Comparison of ENCODE assay signal across 13 cellular contexts in genomic region chr10:22629126-22629525, GRCh38.
DNase-seq lines count a peak whose midpoint lies in the region; ATAC-seq and TF ChIP-seq lines count a peak whose summit lies in the region.
"Had no signal": no experiment of that assay in that cellular context is flagged by ENCODE, and none has a peak within 500 bp of the region (broad histone marks: within the 10 kb centered on the region; RNA-seq: fewer than 3 reads in every experiment).

No MANE protein-coding gene starts in this region.

- H3K9me3 Mint-ChIP-seq in CD4-positive, alpha-beta T cell: no peaks in the 10 kb centered on the region
- no peaks in the 10 kb centered on the region for H3K9me3 Mint-ChIP-seq in activated CD8-positive, alpha-beta T cell treated with anti-CD3 and anti-CD28 coated beads, Interleukin-2, amount 10 ng/mL, durations not matched to agents 7 days and 5 days (ENCODE audit: insufficient read depth)

- peaks cover 5% of the 10 kb centered on the region; the same call in 1 of the 2 replicates for H4K20me1 ChIP-seq in GM23248 (ENCODE audit: insufficient read depth)

- peak overlapping the region; percentile 79 for H3K4me3 Mint-ChIP-seq in CD4-positive, alpha-beta T cell
- H3K4me3 Mint-ChIP-seq in activated CD8-positive, alpha-beta T cell treated with anti-CD3 and anti-CD28 coated beads, Interleukin-2, amount 10 ng/mL, durations not matched to agents 7 days and 5 days: peak overlapping the region; percentile 48

- H3K4me1 ChIP-seq in GM23248 (ENCODE audit: insufficient read depth): peaks cover 54% of the 10 kb centered on the region

- H3F3A ChIP-seq in GM23248 (ENCODE audit: insufficient read depth): peaks cover 38% of the 10 kb centered on the region

- no peak overlapping the region for H3K4me3 ChIP-seq in GM23248

- peaks cover 92% of the 10 kb centered on the region for H3K79me2 ChIP-seq in GM23248 (ENCODE audit: insufficient read depth)

- POLR2A ChIA-PET in CD4-positive, alpha-beta T cell (lab: Charles Lee): interaction anchor here (0.9 to 4.8 kb wide), 12 partner anchors 9 to 84 kb away, joined by 3 to 27 read pairs (median 12); partner anchors contain the start of gene PIP4K2A
- POLR2A ChIA-PET in activated CD8-positive, alpha-beta T cell treated with anti-CD3 and anti-CD28 coated beads, Interleukin-2, amount 10 ng/mL, durations not matched to agents 7 days and 5 days (lab: Charles Lee): interaction anchor here (0.6 to 2.9 kb wide), 9 partner anchors 11 to 192 kb away, joined by 3 to 17 read pairs (median 8); partner anchors contain the start of gene PIP4K2A

- peaks cover 10% of the 10 kb centered on the region for H3K36me3 Mint-ChIP-seq in CD4-positive, alpha-beta T cell (ENCODE audit: low read depth)
- peaks cover 31% of the 10 kb centered on the region for H3K36me3 Mint-ChIP-seq in activated CD8-positive, alpha-beta T cell treated with anti-CD3 and anti-CD28 coated beads, Interleukin-2, amount 10 ng/mL, durations not matched to agents 7 days and 5 days (ENCODE audit: low read depth)

- CTCF ChIA-PET in CD4-positive, alpha-beta T cell (lab: Charles Lee): interaction anchor here (1.0 to 4.6 kb wide), 3 partner anchors 11 to 18 kb away, joined by 3 to 18 read pairs (median 5); no protein-coding TSS in a partner anchor
- CTCF ChIA-PET in activated CD8-positive, alpha-beta T cell treated with anti-CD3 and anti-CD28 coated beads, Interleukin-2, amount 10 ng/mL, durations not matched to agents 7 days and 5 days (lab: Charles Lee): interaction anchor here (0.9 to 5.3 kb wide), 7 partner anchors 13 to 49 kb away, joined by 3 to 32 read pairs (median 10); no protein-coding TSS in a partner anchor

- H3K27ac ChIP-seq in CD4-positive, alpha-beta T cell (ENCODE audit: low read depth, low read length): peak overlapping the region; percentile 82
- H3K27ac ChIP-seq in GM23248 (no peak overlapping the region), layer of hippocampus (ENCODE audit: low read depth, low read length) (peak overlapping the region; percentile 47)
- H3K27ac ChIP-seq: foreskin keratinocyte had no signal

- in situ Hi-C loops in GM23248 (cut with MboI): no loop called here

- no peak overlapping the region for H2AFZ ChIP-seq in GM23248

- no peaks in the 10 kb centered on the region for H3K9me3 ChIP-seq in CD4-positive, alpha-beta T cell (ENCODE audit: control insufficient read depth, low read length)
- H3K9me3 ChIP-seq in GM23248 (ENCODE audit: low read depth): no peaks in the 10 kb centered on the region
- H3K9me3 ChIP-seq: Caco-2 had no signal

- DNase-seq in CD4-positive, alpha-beta T cell: no peak
- peak; percentile 69 for DNase-seq in GM23248
- DNase-seq in activated CD8-positive, alpha-beta T cell treated with anti-CD3 and anti-CD28 coated beads, Interleukin-2, amount 10 ng/mL, durations not matched to agents 7 days and 5 days: no peak
- no peak for DNase-seq in medulla oblongata (ENCODE audit: extremely low spot score)
- no peak for DNase-seq in foreskin melanocyte
- DNase-seq in NOMO-1 (lab: John Stamatoyannopoulos, UW; ENCODE audit: unreplicated experiment in 2 of 2): no peak
- DNase-seq in DMS79 (lab: John Stamatoyannopoulos, UW): no peak
- DNase-seq: Caco-2; foreskin keratinocyte; Kasumi-1; NCI-H2107; stimulated activated CD8-positive, alpha-beta memory T cell treated with anti-CD3 and anti-CD28 coated beads, Interleukin-4, amount 100 ng/mL, for 48 hours had no signal

- TF ChIP-seq CTCF in CD4-positive, alpha-beta T cell (IDR thresholded peaks at IDR 0.05): no peak

- H3K4me1 Mint-ChIP-seq in CD4-positive, alpha-beta T cell (ENCODE audit: low read depth): peaks cover 99% of the 10 kb centered on the region
- H3K4me1 Mint-ChIP-seq in activated CD8-positive, alpha-beta T cell treated with anti-CD3 and anti-CD28 coated beads, Interleukin-2, amount 10 ng/mL, durations not matched to agents 7 days and 5 days (ENCODE audit: low read depth): peaks cover 92% of the 10 kb centered on the region

- WGBS in GM23248 (ENCODE audit: low coverage in 1 of 2, low lambda C conversion rate in 2 of 2, missing lambda C conversion rate in 2 of 2), 2 experiments: 49 to 61% methylated on average over 2 of the region's 2 CpGs

- no peaks in the 10 kb centered on the region for H3K27me3 ChIP-seq in CD4-positive, alpha-beta T cell (ENCODE audit: control insufficient read depth, insufficient read depth, low read length)
- no peaks in the 10 kb centered on the region for H3K27me3 ChIP-seq in GM23248 (replicated peaks; ENCODE audit: insufficient read depth)
- H3K27me3 ChIP-seq in layer of hippocampus (ENCODE audit: control insufficient read depth, insufficient read depth, low read length): no peaks in the 10 kb centered on the region
- H3K27me3 ChIP-seq: foreskin keratinocyte had no signal

- no peak overlapping the region for H3K9ac ChIP-seq in GM23248

- H3K27ac Mint-ChIP-seq in CD4-positive, alpha-beta T cell: peak overlapping the region; percentile 90
- H3K27ac Mint-ChIP-seq in activated CD8-positive, alpha-beta T cell treated with anti-CD3 and anti-CD28 coated beads, Interleukin-2, amount 10 ng/mL, durations not matched to agents 7 days and 5 days: peak overlapping the region; percentile 87

- no peak for ATAC-seq in CD4-positive, alpha-beta T cell (ENCODE audit: poor library complexity)
- no peak for ATAC-seq in activated CD8-positive, alpha-beta T cell treated with anti-CD3 and anti-CD28 coated beads, Interleukin-2, amount 10 ng/mL, durations not matched to agents 7 days and 5 days
- ATAC-seq: foreskin keratinocyte had no signal

- H3K36me3 ChIP-seq in GM23248 (ENCODE audit: low read depth): no peaks in the 10 kb centered on the region

- intact Hi-C loops in CD4-positive, alpha-beta T cell (cut with DNase I, micrococcal nuclease): no loop called here

- peak overlapping the region; percentile 12 for H3K4me2 ChIP-seq in GM23248 (ENCODE audit: unreplicated experiment)

- H3K9me2 ChIP-seq in GM23248 (ENCODE audit: insufficient read depth): no peaks in the 10 kb centered on the region

- no peaks in the 10 kb centered on the region for H3K27me3 Mint-ChIP-seq in CD4-positive, alpha-beta T cell
- no peaks in the 10 kb centered on the region for H3K27me3 Mint-ChIP-seq in activated CD8-positive, alpha-beta T cell treated with anti-CD3 and anti-CD28 coated beads, Interleukin-2, amount 10 ng/mL, durations not matched to agents 7 days and 5 days (ENCODE audit: low read depth)
